Comparison of ENCODE assay signal across 8 cellular contexts in the genomic region with DNA sequence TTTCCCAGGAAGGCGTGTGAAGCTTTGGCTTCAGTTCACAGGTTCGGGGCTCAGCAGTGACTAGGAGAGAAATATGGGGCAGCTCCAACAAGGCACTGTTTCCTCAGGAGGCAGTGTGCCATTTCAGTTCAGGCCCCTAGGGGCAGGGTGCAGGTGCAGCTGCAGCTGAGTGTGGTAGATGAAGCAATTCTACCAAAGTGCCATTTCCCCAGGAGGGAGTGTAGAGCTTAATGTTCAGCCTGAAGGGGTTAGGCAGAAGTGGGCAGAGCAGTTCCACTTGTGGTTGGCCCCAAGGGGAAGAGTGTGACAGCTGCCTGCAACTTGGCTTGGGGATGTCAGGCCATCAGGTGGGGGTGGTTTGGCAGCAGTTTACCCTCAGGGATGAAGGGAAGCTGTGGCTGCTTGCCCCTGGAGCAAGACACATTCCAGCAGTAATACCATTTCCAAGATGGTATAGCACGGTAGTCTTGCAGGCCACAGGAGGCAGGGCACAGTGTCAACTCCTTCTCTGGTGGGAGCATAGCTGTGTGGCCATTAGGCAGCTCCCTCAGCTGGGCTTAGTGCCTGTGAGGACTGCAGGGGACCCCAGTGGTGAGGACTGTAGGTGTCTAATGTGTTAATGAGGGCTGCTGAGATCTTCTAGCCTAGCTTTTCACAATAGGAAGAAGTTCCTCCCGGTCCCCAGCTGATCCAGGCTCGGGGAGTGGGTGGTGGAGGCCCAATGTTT. TPM values are rescaled to one million over a fixed set of nuclear protein-coding genes. Genes with fewer than 3 reads are reported as not detected.
A peak's percentile ranks its signal among the peaks of the same experiment; 100 is the strongest.
DNase-seq lines count a peak whose midpoint lies in the region; ATAC-seq and TF ChIP-seq lines count a peak whose summit lies in the region.

No MANE protein-coding gene starts in this region.

- no peaks in the 10 kb centered on the region for H4K20me1 ChIP-seq in Karpas-422 (ENCODE audit: insufficient read depth, low read depth, low read length)

- peak overlapping the region; percentile 47 for H3K4me3 ChIP-seq in Karpas-422 (ENCODE audit: low read length)

- 0 out of 2 replicates have a peak, but pooled peaks cover 4% of the 10 kb centered on the region for H3K36me3 ChIP-seq in Karpas-422 (ENCODE audit: insufficient read depth, low read length)

- peak; percentile 20 for DNase-seq in activated CD4-positive, alpha-beta T cell treated with anti-CD3 and anti-CD28 coated beads for 48 hours
- no peak for DNase-seq in activated CD4-positive, alpha-beta T cell treated with anti-CD3 and anti-CD28 coated beads, Interleukin-2, amount 50 U/mL, for 48 hours
- DNase-seq in Karpas-422 (peak; percentile 98), WTC11 (ENCODE audit: low spot score) (peak; percentile 54), progenitor cell of endocrine pancreas (ENCODE audit: low spot score, unreplicated experiment) (peak; percentile 13), NCI-H1092 treated with DMSO at 0.1 percent for 48 hours (lab: John Stamatoyannopoulos, UW) (no peak), Right ventricle myocardium superior (no peak)

- peak overlapping the region; percentile 71 for H3K4me2 ChIP-seq in Karpas-422 (ENCODE audit: low read depth, low read length, poor library complexity, severe bottlenecking)

- no peaks in the 10 kb centered on the region for H3K27me3 ChIP-seq in Karpas-422 (ENCODE audit: low read length)

- H3K9me3 ChIP-seq in Karpas-422 (ENCODE audit: low read length): peaks cover 19% of the 10 kb centered on the region

- no peaks in the 10 kb centered on the region for H3K4me1 Mint-ChIP-seq in WTC11
- peaks cover 3% of the 10 kb centered on the region for H3K4me1 Mint-ChIP-seq in progenitor cell of endocrine pancreas (ENCODE audit: low read depth)

- POLR2A ChIA-PET in WTC11 (lab: Charles Lee): no interaction called here

- peak overlapping the region; percentile 72 for H3K9ac ChIP-seq in Karpas-422 (ENCODE audit: low read length)

- H3K4me3 Mint-ChIP-seq in WTC11: no peak overlapping the region
- H3K4me3 Mint-ChIP-seq in progenitor cell of endocrine pancreas (ENCODE audit: low read depth): no peak overlapping the region

- H3K27ac ChIP-seq in Karpas-422 (ENCODE audit: low read length): peak overlapping the region; percentile 98

- CTCF ChIA-PET in WTC11 (lab: Charles Lee): interaction anchor here (0.6 to 2.0 kb wide), 28 partner anchors 10 to 439 kb away, joined by 3 to 14 read pairs (median 4); partner anchors contain the start of gene RGSL1

- ATAC-seq in GM21737 (IDR thresholded peaks at IDR 0.05; ENCODE audit: unreplicated experiment) (peak; percentile 95), WTC11 (peak; percentile 99), Right ventricle myocardium superior (ENCODE audit: poor library complexity) (no peak)

- H3K9me3 Mint-ChIP-seq in WTC11 (peaks cover 4% of the 10 kb centered on the region; the same call in 1 of the 2 replicates), progenitor cell of endocrine pancreas (ENCODE audit: low read depth) (peaks cover 6% of the 10 kb centered on the region)

- H3K27me3 Mint-ChIP-seq in WTC11 (ENCODE audit: low read depth): no peaks in the 10 kb centered on the region
- H3K27me3 Mint-ChIP-seq in progenitor cell of endocrine pancreas: no peaks in the 10 kb centered on the region

- H3K79me2 ChIP-seq in Karpas-422 (ENCODE audit: low read length): no peaks in the 10 kb centered on the region

- no peaks in the 10 kb centered on the region for H3K9me2 ChIP-seq in Karpas-422 (replicated peaks; ENCODE audit: insufficient read depth, low read length)

- H2AFZ ChIP-seq in Karpas-422 (ENCODE audit: low read length): no peak overlapping the region

- H3K36me3 Mint-ChIP-seq in WTC11: no peaks in the 10 kb centered on the region
- H3K36me3 Mint-ChIP-seq in progenitor cell of endocrine pancreas (ENCODE audit: insufficient read depth): no peaks in the 10 kb centered on the region

- TF ChIP-seq CTCF in WTC11 (IDR thresholded peaks at IDR 0.05): peak; percentile 40; the same call in 1 of the 2 replicates
- TF ChIP-seq CTCF in progenitor cell of endocrine pancreas (IDR thresholded peaks at IDR 0.05; ENCODE audit: unreplicated experiment): peak; percentile 57

- H3K27ac Mint-ChIP-seq in WTC11 (no peak overlapping the region), progenitor cell of endocrine pancreas (no peak overlapping the region)

- intact Hi-C loops in Right ventricle myocardium superior (cut with DNase I): no loop called here

- peaks cover 51% of the 10 kb centered on the region for H3K4me1 ChIP-seq in Karpas-422 (ENCODE audit: low read length)

TF ChIP-seq in WTC11, 78 proteins besides CTCF, POLR2A, EP300 and RAD21 (continues in another document):
- no peak for TF ChIP-seq ZNF416 (CRISPR knock-in tag; IDR thresholded peaks at IDR 0.05)
- no peak for TF ChIP-seq ZNF317 (CRISPR knock-in tag; IDR thresholded peaks at IDR 0.05; ENCODE audit: borderline replicate concordance, low read depth)
- TF ChIP-seq ESRRA (CRISPR knock-in tag; IDR thresholded peaks at IDR 0.05; ENCODE audit: borderline replicate concordance): no peak
- TF ChIP-seq, protein P1, sequence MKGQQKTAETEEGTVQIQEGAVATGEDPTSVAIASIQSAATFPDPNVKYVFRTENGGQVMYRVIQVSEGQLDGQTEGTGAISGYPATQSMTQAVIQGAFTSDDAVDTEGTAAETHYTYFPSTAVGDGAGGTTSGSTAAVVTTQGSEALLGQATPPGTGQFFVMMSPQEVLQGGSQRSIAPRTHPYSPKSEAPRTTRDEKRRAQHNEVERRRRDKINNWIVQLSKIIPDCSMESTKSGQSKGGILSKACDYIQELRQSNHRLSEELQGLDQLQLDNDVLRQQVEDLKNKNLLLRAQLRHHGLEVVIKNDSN (CRISPR knock-in tag; IDR thresholded peaks at IDR 0.05): no peak
- TF ChIP-seq ZMAT4 (CRISPR knock-in tag; IDR thresholded peaks at IDR 0.05): no peak
- no peak for TF ChIP-seq PRDM15 (CRISPR knock-in tag; IDR thresholded peaks at IDR 0.05)
- no peak for TF ChIP-seq SMAD4 (CRISPR knock-in tag; IDR thresholded peaks at IDR 0.05)
- no peak for TF ChIP-seq MXD4 (CRISPR knock-in tag; IDR thresholded peaks at IDR 0.05; ENCODE audit: borderline replicate concordance)
- TF ChIP-seq KAT7 (CRISPR knock-in tag; IDR thresholded peaks at IDR 0.05; ENCODE audit: borderline replicate concordance): no peak
- TF ChIP-seq, protein P2, sequence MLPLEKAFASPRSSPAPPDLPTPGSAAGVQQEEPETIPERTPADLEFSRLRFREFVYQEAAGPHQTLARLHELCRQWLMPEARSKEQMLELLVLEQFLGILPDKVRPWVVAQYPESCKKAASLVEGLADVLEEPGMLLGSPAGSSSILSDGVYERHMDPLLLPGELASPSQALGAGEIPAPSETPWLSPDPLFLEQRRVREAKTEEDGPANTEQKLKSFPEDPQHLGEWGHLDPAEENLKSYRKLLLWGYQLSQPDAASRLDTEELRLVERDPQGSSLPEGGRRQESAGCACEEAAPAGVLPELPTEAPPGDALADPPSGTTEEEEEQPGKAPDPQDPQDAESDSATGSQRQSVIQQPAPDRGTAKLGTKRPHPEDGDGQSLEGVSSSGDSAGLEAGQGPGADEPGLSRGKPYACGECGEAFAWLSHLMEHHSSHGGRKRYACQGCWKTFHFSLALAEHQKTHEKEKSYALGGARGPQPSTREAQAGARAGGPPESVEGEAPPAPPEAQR (CRISPR knock-in tag; IDR thresholded peaks at IDR 0.05): no peak
- TF ChIP-seq FOXJ3 (CRISPR knock-in tag; IDR thresholded peaks at IDR 0.05; ENCODE audit: borderline replicate concordance): no peak
- TF ChIP-seq NR3C1 (CRISPR knock-in tag; conservative IDR thresholded peaks at IDR 0.05; ENCODE audit: low read depth): no peak
- TF ChIP-seq, protein P3, sequence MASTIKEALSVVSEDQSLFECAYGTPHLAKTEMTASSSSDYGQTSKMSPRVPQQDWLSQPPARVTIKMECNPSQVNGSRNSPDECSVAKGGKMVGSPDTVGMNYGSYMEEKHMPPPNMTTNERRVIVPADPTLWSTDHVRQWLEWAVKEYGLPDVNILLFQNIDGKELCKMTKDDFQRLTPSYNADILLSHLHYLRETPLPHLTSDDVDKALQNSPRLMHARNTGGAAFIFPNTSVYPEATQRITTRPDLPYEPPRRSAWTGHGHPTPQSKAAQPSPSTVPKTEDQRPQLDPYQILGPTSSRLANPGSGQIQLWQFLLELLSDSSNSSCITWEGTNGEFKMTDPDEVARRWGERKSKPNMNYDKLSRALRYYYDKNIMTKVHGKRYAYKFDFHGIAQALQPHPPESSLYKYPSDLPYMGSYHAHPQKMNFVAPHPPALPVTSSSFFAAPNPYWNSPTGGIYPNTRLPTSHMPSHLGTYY (CRISPR knock-in tag; IDR thresholded peaks at IDR 0.05): no peak

RNA-seq across cellular contexts. Expression of gene RGSL1, which starts 34.7 kb away (rescaled TPM):
- 0.22 and 0.97 TPM in 2 replicates for total RNA-seq in Karpas-422 (2014; rRNA removed; shearing (Covaris generic); ENCODE audit: low replicate concordance)
- total RNA-seq in WTC11 (2021): not detected in 3 replicates
- not detected in 2 replicates for total RNA-seq in progenitor cell of endocrine pancreas
- total RNA-seq in Right ventricle myocardium superior: not detected

Comparison
In these comparisons a context has a peak if more than half of its experiments do, and no peak if none do; other contexts are left out.
1. DNase-seq: peak in activated CD4-positive, alpha-beta T cell treated with anti-CD3 and anti-CD28 coated beads for 48 hours (single experiment), Karpas-422 (single experiment), WTC11 (single experiment) and progenitor cell of endocrine pancreas (single experiment); none in activated CD4-positive, alpha-beta T cell treated with anti-CD3 and anti-CD28 coated beads, Interleukin-2, amount 50 U/mL, for 48 hours (0 of 2), NCI-H1092 treated with DMSO at 0.1 percent for 48 hours (single experiment) and Right ventricle myocardium superior (single experiment).